21 cellular contexts compared by ENCODE assay signal in the genomic region with DNA sequence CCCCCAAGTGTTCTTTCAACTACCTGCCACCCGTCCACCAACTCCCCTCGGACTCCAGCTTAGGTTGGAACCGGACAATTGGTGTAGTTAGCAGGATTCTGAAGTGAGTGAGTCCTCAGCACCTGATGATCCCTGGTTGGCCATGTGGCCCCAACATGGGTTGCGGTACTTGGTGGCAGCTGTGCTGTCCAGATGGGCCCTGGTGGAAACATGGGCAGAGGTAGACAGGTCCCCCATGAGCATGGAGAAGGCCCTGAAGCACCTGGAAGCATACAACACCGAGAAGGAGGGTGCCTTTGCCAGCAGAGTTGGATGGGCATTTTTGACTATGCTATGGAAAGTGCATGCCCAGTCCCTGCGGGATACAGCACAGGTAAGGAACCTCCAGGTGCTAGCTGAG.
"Had no signal": no experiment of that assay in that cellular context is flagged by ENCODE, and none has a peak within 500 bp of the region (broad histone marks: within the 10 kb centered on the region; RNA-seq: fewer than 3 reads in every experiment).

No MANE protein-coding gene starts in this region.

- H3K27me3 ChIP-seq: ascending aorta, body of pancreas had no signal

- H3K9me3 Mint-ChIP-seq: activated naive CD8-positive, alpha-beta T cell treated with anti-CD3 and anti-CD28 coated beads, Interleukin-2, amount 50 U/mL, for 24 hours; T-helper 1 cell treated with Interleukin-12 subunit alpha and Interleukin-12 subunit beta and Interleukin-4 antibody, amounts not matched to agents 30 μg/mL and 1 μg/mL, for 36 hours had no signal

- ATAC-seq: activated CD8-positive, alpha-beta T cell treated with anti-CD3 and anti-CD28 coated beads, Interleukin-2, amount 10 ng/mL, durations not matched to agents 7 days and 5 days; activated naive CD8-positive, alpha-beta T cell treated with anti-CD3 and anti-CD28 coated beads, Interleukin-2, amount 50 U/mL, for 24 hours; WTC11 had no signal

- H3K27me3 Mint-ChIP-seq: activated naive CD8-positive, alpha-beta T cell treated with anti-CD3 and anti-CD28 coated beads, Interleukin-2, amount 50 U/mL, for 24 hours; IgD-negative memory B cell had no signal

- H3K36me3 ChIP-seq: ascending aorta had no signal

- H3K4me3 Mint-ChIP-seq: activated CD8-positive, alpha-beta T cell treated with anti-CD3 and anti-CD28 coated beads, Interleukin-2, amount 10 ng/mL, durations not matched to agents 7 days and 5 days; activated naive CD8-positive, alpha-beta T cell treated with anti-CD3 and anti-CD28 coated beads, Interleukin-2, amount 50 U/mL, for 24 hours; IgD-negative memory B cell; T-helper 1 cell treated with Interleukin-12 subunit alpha and Interleukin-12 subunit beta and Interleukin-4 antibody, amounts not matched to agents 30 μg/mL and 1 μg/mL, for 36 hours; WTC11 had no signal

- DNase-seq: activated CD4-positive, alpha-beta T cell treated with anti-CD3 and anti-CD28 coated beads for 48 hours; activated CD4-positive, alpha-beta T cell treated with anti-CD3 and anti-CD28 coated beads, Interleukin-2, amount 50 U/mL, for 4 hours; activated CD4-positive, CD25-positive, alpha-beta regulatory T cell treated with anti-CD3 and anti-CD28 coated beads, Interleukin-2, amount 50 U/mL, for 72 hours; activated CD8-positive, alpha-beta memory T cell treated with anti-CD3 and anti-CD28 coated beads, Interleukin-2, amount 50 U/mL, for 48 hours; activated CD8-positive, alpha-beta T cell treated with anti-CD3 and anti-CD28 coated beads, Interleukin-2, amount 10 ng/mL, durations not matched to agents 7 days and 5 days; activated naive CD8-positive, alpha-beta T cell treated with anti-CD3 and anti-CD28 coated beads, Interleukin-2, amount 50 U/mL, for 24 hours; activated T-cell treated with anti-CD3 and anti-CD28 coated beads, Interleukin-2, amount 50 U/mL, for 1 hour; amniotic stem cell; KG1; MV-4-11; NCI-H1092 treated with DMSO at 0.1 percent for 48 hours; NCI-H1417 treated with DMSO at 0.1 percent for 48 hours; NCI-H1694 treated with DMSO at 0.1 percent for 48 hours; NCI-H510A treated with DMSO at 0.1 percent for 48 hours; SHP77 treated with DMSO at 0.1 percent for 48 hours had no signal

- H3K4me1 Mint-ChIP-seq: activated naive CD8-positive, alpha-beta T cell treated with anti-CD3 and anti-CD28 coated beads, Interleukin-2, amount 50 U/mL, for 24 hours; IgD-negative memory B cell; WTC11 had no signal

- H3K27ac Mint-ChIP-seq: activated CD8-positive, alpha-beta T cell treated with anti-CD3 and anti-CD28 coated beads, Interleukin-2, amount 10 ng/mL, durations not matched to agents 7 days and 5 days; activated naive CD8-positive, alpha-beta T cell treated with anti-CD3 and anti-CD28 coated beads, Interleukin-2, amount 50 U/mL, for 24 hours; IgD-negative memory B cell; T-helper 1 cell treated with Interleukin-12 subunit alpha and Interleukin-12 subunit beta and Interleukin-4 antibody, amounts not matched to agents 30 μg/mL and 1 μg/mL, for 36 hours; WTC11 had no signal

- H3K27ac ChIP-seq: ascending aorta, body of pancreas had no signal

- H3K4me3 ChIP-seq: ascending aorta, body of pancreas had no signal

- H3K9me3 ChIP-seq: ascending aorta, body of pancreas had no signal

- H3K4me1 ChIP-seq: ascending aorta had no signal

- H3K36me3 Mint-ChIP-seq: activated naive CD4-positive, alpha-beta T cell treated with anti-CD3 and anti-CD28 coated beads, Interleukin-2, amount 50 U/mL, for 72 hours; IgD-negative memory B cell; WTC11 had no signal
